Comparison of ENCODE assay signal across 7 cellular contexts in genomic region chr3:53493997-53494791, GRCh38. TPM values are rescaled to one million over a fixed set of nuclear protein-coding genes. Genes with fewer than 3 reads are reported as not detected.
DNase-seq lines count a peak whose midpoint lies in the region; ATAC-seq, FAIRE-seq and TF ChIP-seq lines count a peak whose summit lies in the region.

Gene CACNA1D (plus strand): TSS chr3:53494611. CDS start chr3:53495167, 556 bp downstream.

- no peak within 1 kb of the TSS for H3K4me3 ChIP-seq in GM12878
- H3K4me3 ChIP-seq in keratinocyte (ENCODE audit: control insufficient read depth in 2 of 3, extremely low read depth in 1 of 3, insufficient read depth in 2 of 3, low read depth in 1 of 3, low read length in 3 of 3) = peak within 1 kb of the TSS; percentile 45 to 57 (median 47)

- no peak for TF ChIP-seq POLR2A in GM12878 (IDR thresholded peaks at IDR 0.05; ENCODE audit: low read depth, low read length)

- H2AFZ ChIP-seq in GM12878 (ENCODE audit: control insufficient read depth, low read depth, low read length) (no peak within 1 kb of the TSS), keratinocyte (ENCODE audit: control insufficient read depth, low read length) (peak within 1 kb of the TSS; percentile 68)

- TF ChIP-seq CTCF in GM12878 (IDR thresholded peaks at IDR 0.05 in 2 of 3, conservative IDR thresholded peaks at IDR 0.05 in 1 of 3; ENCODE audit: control insufficient read depth in 2 of 3, extremely low read depth in 1 of 3, insufficient read depth in 1 of 3, low read depth in 3 of 3, low read length in 3 of 3) (no peak), keratinocyte (optimal IDR thresholded peaks at IDR 0.05 in 1 of 3, IDR thresholded peaks at IDR 0.05 in 1 of 3, conservative IDR thresholded peaks at IDR 0.05 in 1 of 3; ENCODE audit: extremely low read depth in 1 of 3, insufficient read depth in 2 of 3, low read length in 3 of 3) (no peak)

- no peak for TF ChIP-seq EP300 in GM12878 (IDR thresholded peaks at IDR 0.05; ENCODE audit: borderline replicate concordance in 1 of 2, control insufficient read depth in 1 of 2, low read depth in 2 of 2, low read length in 2 of 2)

- CTCF ChIA-PET in GM12878 (lab: Yijun Ruan, JAX) = no interaction called here

- H3K9ac ChIP-seq in GM12878 (ENCODE audit: control insufficient read depth, insufficient read depth, low read length) (no peak within 1 kb of the TSS), keratinocyte (ENCODE audit: control insufficient read depth, extremely low read depth, insufficient read depth, low read length) (no peak within 1 kb of the TSS)

- no TSS peak for BruUV-seq in GM12878 (replicated peaks; lab: Mats Ljungman, UMichigan)

- dilution Hi-C loops in keratinocyte (cut with MboI; ENCODE audit: extremely low pct_ligation_motif_present, low sequenced_read_pairs) = no loop called here

- no peak for TF ChIP-seq RAD21 in GM12878 (IDR thresholded peaks at IDR 0.05; ENCODE audit: insufficient read depth, low read depth, low read length)

- SMC1A ChIA-PET in GM12878 (lab: Charles Lee; ENCODE audit: uncharacterized antibody, unreplicated experiment) = interaction anchor here (0.9 to 1.4 kb wide), 3 partner anchors 9 to 216 kb away, joined by 3 read pairs; no protein-coding TSS in a partner anchor

- RAD21 ChIA-PET in GM12878 (lab: Charles Lee; ENCODE audit: unreplicated experiment) = no interaction called here

- H3K9me1 ChIP-seq in keratinocyte (ENCODE audit: control insufficient read depth, extremely low read depth, insufficient read depth, low read length) = no peaks in the 10 kb centered on the region

- in situ Hi-C loops in G401 (cut with HindIII; ENCODE audit: low sequenced_read_pairs) (no loop called here), GM12878 (cut with MboI) (no loop called here)

- H3K79me2 ChIP-seq in GM12878 (ENCODE audit: control insufficient read depth, insufficient read depth, low read length) (no peaks in the 10 kb centered on the region), keratinocyte (ENCODE audit: control insufficient read depth, insufficient read depth, low read length) (no peaks in the 10 kb centered on the region)

- H3K27me3 ChIP-seq in GM12878 (replicated peaks in 1 of 2; ENCODE audit: control insufficient read depth in 2 of 2, insufficient read depth in 2 of 2, low read length in 1 of 2) (peaks cover 7 to 20% of the 10 kb centered on the region in 2 experiments), keratinocyte (ENCODE audit: control insufficient read depth, extremely low read depth, insufficient read depth, low read length) (peaks cover 28% of the 10 kb centered on the region)

- WGBS in GM12878 (ENCODE audit: insufficient coverage, insufficient replicate concordance, low lambda C conversion rate, missing lambda C conversion rate) = 3% methylated on average over 49 of the region's 120 CpGs

- POLR2A ChIA-PET in GM12878 (lab: Charles Lee) = no interaction called here

- no peaks in the 10 kb centered on the region for H3K9me3 ChIP-seq in GM12878 (replicated peaks; ENCODE audit: control insufficient read depth, insufficient read depth, low read length)
- no peaks in the 10 kb centered on the region for H3K9me3 ChIP-seq in keratinocyte (ENCODE audit: control insufficient read depth, low read depth, low read length)

- H3K4me2 ChIP-seq in GM12878 (ENCODE audit: control insufficient read depth, insufficient read depth) = no peak within 1 kb of the TSS
- H3K4me2 ChIP-seq in keratinocyte (ENCODE audit: control insufficient read depth, extremely low read depth, insufficient read depth, low read depth, low read length) = peak within 1 kb of the TSS; percentile 80

- no peak within 1 kb of the TSS for H3K27ac ChIP-seq in GM12878 (ENCODE audit: control insufficient read depth, insufficient read depth)
- H3K27ac ChIP-seq in keratinocyte (ENCODE audit: control insufficient read depth, insufficient read depth, low read length) = no peak within 1 kb of the TSS

- DNase-seq in G401 (ENCODE audit: low spot score) (peak; percentile 45), NCI-H1105 (lab: John Stamatoyannopoulos, UW) (peak; percentile 47), GM12878 (ENCODE audit: low read depth, low spot score) (no peak), keratinocyte (ENCODE audit: low read depth, low spot score) (no peak), NCI-H524 treated with DMSO at 0.1 percent for 48 hours (lab: John Stamatoyannopoulos, UW) (no peak), SW 1271 (lab: John Stamatoyannopoulos, UW) (no peak)
- peak; percentile 16 for DNase-seq in stimulated activated CD4-positive, alpha-beta T cell treated with anti-CD3 and anti-CD28 coated beads, Interleukin-4, amount 100 ng/mL, for 1 hour

- no peaks in the 10 kb centered on the region for H3K36me3 ChIP-seq in GM12878 (ENCODE audit: control insufficient read depth in 2 of 2, insufficient read depth in 2 of 2, low read length in 1 of 2)
- H3K36me3 ChIP-seq in keratinocyte (ENCODE audit: control insufficient read depth in 2 of 2, extremely low read depth in 1 of 2, insufficient read depth in 2 of 2, low read length in 2 of 2) = no peaks in the 10 kb centered on the region

- intact Hi-C loops in GM12878 (cut with micrococcal nuclease; ENCODE audit: unreplicated experiment) = no loop called here

- FAIRE-seq in GM12878 (lab: Jason Lieb, UNC) = no peak
- FAIRE-seq in keratinocyte (lab: Jason Lieb, UNC) = no peak

- H3K4me1 ChIP-seq in GM12878 (ENCODE audit: control insufficient read depth, insufficient read depth, low read length) = no peaks in the 10 kb centered on the region
- peaks cover 7% of the 10 kb centered on the region for H3K4me1 ChIP-seq in keratinocyte (ENCODE audit: control insufficient read depth, extremely low read depth, insufficient read depth, low read length)

- H4K20me1 ChIP-seq in GM12878 (ENCODE audit: control insufficient read depth, insufficient read depth) (no peaks in the 10 kb centered on the region), keratinocyte (ENCODE audit: control insufficient read depth, extremely low read depth, insufficient read depth, low read length) (no peaks in the 10 kb centered on the region)

- peak; percentile 21; the same call in 2 of the 3 replicates for ATAC-seq in GM12878

TF ChIP-seq in GM12878, 131 proteins besides CTCF, POLR2A, EP300 and RAD21:
- TF ChIP-seq SUZ12 (IDR thresholded peaks at IDR 0.05; ENCODE audit: unreplicated experiment) = peak; percentile 94
- TF ChIP-seq SRF (IDR thresholded peaks at IDR 0.05; ENCODE audit: low read depth in 2 of 2, low read length in 2 of 2) = no peak
- peak; percentile 45; the same call in 1 of the 2 replicates for TF ChIP-seq GATAD2B (conservative IDR thresholded peaks at IDR 0.05; ENCODE audit: low read depth)
- TF ChIP-seq LARP7 (IDR thresholded peaks at IDR 0.05) = peak; percentile 52; the same call in 1 of the 2 replicates
TF ChIP-seq in GM12878: peak in this region for 3.

RNA-seq across cellular contexts. Expression of gene CACNA1D, which starts in this region (rescaled TPM):
- 3.3 TPM in 1 of 2 replicates, not detected in the other for total RNA-seq in G401 (2014; rRNA removed; shearing (Covaris generic))
- total RNA-seq in GM12878 (2013; cell fraction: nucleolus; rRNA removed) = 33.0 and 37.2 TPM in 2 replicates
- total RNA-seq in GM12878 (2014; rRNA removed) = 1.6 and 1.7 TPM in 2 replicates
- total RNA-seq in GM12878 (2014; rRNA removed; fragmentation: Illumina TruSeq; extraction: Trizol) = 1.6 and 1.9 TPM in 2 replicates
- total RNA-seq in GM12878 (2021) = 2.6 and 2.7 TPM in 2 replicates
- 0.51 TPM for polyA plus RNA-seq in GM12878 (2011; ENCODE audit: low read depth)
- 21.1 and 24.4 TPM in 2 replicates for polyA plus RNA-seq in GM12878 (2011; rRNA removed)
- 10.3 and 10.5 TPM in 2 replicates for polyA plus RNA-seq in GM12878 (2011; cell fraction: cytosol; rRNA removed)
- 63.6 and 84.9 TPM in 2 replicates for polyA plus RNA-seq in GM12878 (2011; cell fraction: nucleus; rRNA removed)
- polyA plus RNA-seq in GM12878 (2012) = 0.88 and 1.7 TPM in 2 replicates
- polyA plus RNA-seq in GM12878 (2014; fragmentation: Illumina TruSeq; extraction: Trizol) = 2.0 and 3.2 TPM in 2 replicates
- under 1 TPM; 0.48 to 0.77 TPM for polyA plus RNA-seq in GM12878 (2014; fragmentation: Nextera tagmentation; extraction: Ambion mirVana)
- polyA plus RNA-seq in GM12878 (2014; rRNA removed) = 1.3 and 2.0 TPM in 2 replicates
- polyA plus RNA-seq in GM12878 (2016; fragmentation: Nextera tagmentation; extraction: Ambion mirVana) = under 1 TPM; 0.21 to 0.44 TPM
- polyA minus RNA-seq in GM12878 (2011; rRNA and poly(A)+ RNA removed) = 66.7 and 68.7 TPM in 2 replicates
- 4.5 and 7.7 TPM in 2 replicates for polyA minus RNA-seq in GM12878 (2011; cell fraction: cytosol; rRNA and poly(A)+ RNA removed)
- polyA minus RNA-seq in GM12878 (2011; cell fraction: nucleus; rRNA and poly(A)+ RNA removed) = 65.9 and 93.0 TPM in 2 replicates
- 0.06 to 0.20 TPM in 2 of 3 replicates, not detected in the other for polyA plus RNA-seq in keratinocyte
- polyA plus RNA-seq in keratinocyte (2011; ENCODE audit: low read depth) = 0.11 TPM
- polyA plus RNA-seq in keratinocyte (2011; cell fraction: cytosol; rRNA removed) = 0.04 and 0.15 TPM in 2 replicates
- polyA plus RNA-seq in keratinocyte (2011; cell fraction: nucleus; rRNA removed) = 0.20 and 0.23 TPM in 2 replicates
- polyA plus RNA-seq in keratinocyte (2012; ENCODE audit: low replicate concordance) = 0.14 TPM in 1 of 2 replicates, not detected in the other
- 0.51 to 0.92 TPM in 2 of 3 replicates, not detected in the other for polyA minus RNA-seq in keratinocyte
- not detected for polyA minus RNA-seq in keratinocyte (2011; cell fraction: cytosol; rRNA and poly(A)+ RNA removed)
- polyA minus RNA-seq in keratinocyte (2011; cell fraction: nucleus; rRNA and poly(A)+ RNA removed) = 0.42 and 1.5 TPM in 2 replicates

Comparison
In these comparisons a context has a peak if more than half of its experiments do, and no peak if none do; other contexts are left out.
1. DNase-seq: peak in G401 (single experiment), NCI-H1105 (single experiment) and stimulated activated CD4-positive, alpha-beta T cell treated with anti-CD3 and anti-CD28 coated beads, Interleukin-4, amount 100 ng/mL, for 1 hour (single experiment); none in GM12878 (single experiment), keratinocyte (single experiment), NCI-H524 treated with DMSO at 0.1 percent for 48 hours (single experiment) and SW 1271 (0 of 2).